Comparison of ENCODE assay signal across 18 cellular contexts in genomic region chr11:27820249-27820648, GRCh38.
DNase-seq lines count a peak whose midpoint lies in the region; TF ChIP-seq lines count a peak whose summit lies in the region.
"Had no signal": no experiment of that assay in that cellular context is flagged by ENCODE, and none has a peak within 500 bp of the region (broad histone marks: within the 10 kb centered on the region; RNA-seq: fewer than 3 reads in every experiment).

No MANE protein-coding gene starts in this region.

- TF ChIP-seq CTCF in AG10803 (conservative IDR thresholded peaks at IDR 0.05; ENCODE audit: low read length) (no peak), astrocyte of the spinal cord (IDR thresholded peaks at IDR 0.05; ENCODE audit: low read depth, low read length) (no peak), fibroblast of the aortic adventitia (IDR thresholded peaks at IDR 0.05; ENCODE audit: insufficient read depth, low read length) (no peak)

- in situ Hi-C loops in astrocyte of the spinal cord (cut with HindIII; ENCODE audit: low sequenced_read_pairs), result no loop called here

- DNase-seq in AG10803 (ENCODE audit: low read depth) (peak; percentile 53), HCEC 1CT (peak; percentile 20), astrocyte of the spinal cord (ENCODE audit: low read depth, low spot score) (peak; percentile 20), fibroblast of the aortic adventitia (ENCODE audit: low read depth) (peak; percentile 32), SKM-1 treated with dmso at 0.1 percent for 144 hours (lab: John Stamatoyannopoulos, UW; ENCODE audit: unreplicated experiment) (no peak), DMS114 treated with DMSO at 0.1 percent for 48 hours (lab: John Stamatoyannopoulos, UW; ENCODE audit: unreplicated experiment) (no peak), cardiac septum (ENCODE audit: low spot score) (no peak), amniotic stem cell (lab: John Stamatoyannopoulos, UW) (no peak)
- DNase-seq: BE2C, MG63, NCI-H1092 treated with DMSO at 0.1 percent for 48 hours, NCI-H1436 treated with DMSO at 0.1 percent for 48 hours, NCI-H1930, NCI-H226, NCI-H524, NCI-H774, Peyer's patch had no signal

- intact Hi-C loops in cardiac septum (cut with DNase I), result no loop called here

- no peak overlapping the region for H3K4me3 ChIP-seq in AG10803 (ENCODE audit: low read length)
- no peak overlapping the region for H3K4me3 ChIP-seq in astrocyte of the spinal cord (ENCODE audit: low read depth, low read length)
- no peak overlapping the region for H3K4me3 ChIP-seq in fibroblast of the aortic adventitia (ENCODE audit: low read depth, low read length)
- H3K4me3 ChIP-seq: K562, MG63, Peyer's patch had no signal

Comparison
In these comparisons a context has a peak if more than half of its experiments do, and no peak if none do; other contexts are left out.
1. DNase-seq: peak in AG10803 (single experiment), HCEC 1CT (single experiment), astrocyte of the spinal cord (single experiment) and fibroblast of the aortic adventitia (single experiment); none in SKM-1 treated with dmso at 0.1 percent for 144 hours (single experiment), DMS114 treated with DMSO at 0.1 percent for 48 hours (single experiment), cardiac septum (single experiment) and amniotic stem cell (single experiment).